29 cellular contexts compared by ENCODE assay signal in genomic region chr2:108809936-108810335, GRCh38.
"Had no signal": no experiment of that assay in that cellular context is flagged by ENCODE, and none has a peak within 500 bp of the region (broad histone marks: within the 10 kb centered on the region; RNA-seq: fewer than 3 reads in every experiment).

No MANE protein-coding gene starts in this region.

- H3K9ac ChIP-seq: neural progenitor cell, parathyroid adenoma had no signal

- H3K27ac Mint-ChIP-seq: natural killer cell; nephron; neural progenitor cell; progenitor cell of endocrine pancreas; stimulated activated effector memory CD8-positive, alpha-beta T cell treated with anti-CD3 and anti-CD28 coated beads, Interleukin-12 subunit alpha, Interleukin-12 subunit beta, amount 100 ng/mL, for 72 hours; stimulated activated naive B cell treated with anti-CD40 and anti-IgM and Interleukin-4, amounts not matched to agents 10 μg/mL and 1 μg/mL and 100 μg/mL, for 72 hours; stimulated activated naive CD8-positive, alpha-beta T cell treated with anti-CD3 and anti-CD28 coated beads, Interleukin-15, Interleukin-2, amounts not matched to agents 100 ng/mL and 50 ng/mL, for 24 hours had no signal

- H3K27me3 ChIP-seq: neural progenitor cell, ovary, spleen, stomach, thyroid gland, tibial nerve, upper lobe of left lung, vagina had no signal

- H3K4me1 Mint-ChIP-seq: natural killer cell; nephron; neural progenitor cell; stimulated activated effector memory CD8-positive, alpha-beta T cell treated with anti-CD3 and anti-CD28 coated beads, Interleukin-12 subunit alpha, Interleukin-12 subunit beta, amount 100 ng/mL, for 72 hours; stimulated activated naive B cell treated with anti-CD40 and anti-IgM and Interleukin-4, amounts not matched to agents 10 μg/mL and 1 μg/mL and 100 μg/mL, for 72 hours had no signal

- H3K36me3 ChIP-seq: ovary, thoracic aorta, thyroid gland had no signal

- DNase-seq: natural killer cell; occipital lobe; ovary; psoas muscle; right cardiac atrium; spleen; stimulated activated CD4-positive, alpha-beta T cell treated with anti-CD3 and anti-CD28 coated beads, Interleukin-12 subunit alpha, Interleukin-12 subunit beta, amount 100 ng/mL, for 4 hours; stimulated activated CD4-positive, alpha-beta T cell treated with anti-CD3 and anti-CD28 coated beads, Interleukin-2, amount 100 ng/mL, for 24 hours; stimulated activated CD4-positive, alpha-beta T cell treated with anti-CD3 and anti-CD28 coated beads, Interleukin-2, amount 100 ng/mL, for 48 hours; stimulated activated CD4-positive, alpha-beta T cell treated with anti-CD3 and anti-CD28 coated beads, Interleukin-4, amount 100 ng/mL, for 24 hours; stimulated activated naive B cell treated with anti-CD40 and anti-IgM and Interleukin-4, amounts not matched to agents 10 μg/mL and 1 μg/mL and 100 μg/mL, for 72 hours; stimulated activated naive CD4-positive, alpha-beta T cell treated with Interleukin-2 at 50 U/mL for 16 hours; stomach; thyroid gland; trophoblast cell; upper lobe of left lung had no signal

- H3K4me3 Mint-ChIP-seq: natural killer cell; nephron; neural progenitor cell; stimulated activated effector memory CD8-positive, alpha-beta T cell treated with anti-CD3 and anti-CD28 coated beads, Interleukin-12 subunit alpha, Interleukin-12 subunit beta, amount 100 ng/mL, for 72 hours; stimulated activated naive B cell treated with anti-CD40 and anti-IgM and Interleukin-4, amounts not matched to agents 10 μg/mL and 1 μg/mL and 100 μg/mL, for 72 hours; stimulated activated naive CD8-positive, alpha-beta T cell treated with anti-CD3 and anti-CD28 coated beads, Interleukin-15, Interleukin-2, amounts not matched to agents 100 ng/mL and 50 ng/mL, for 24 hours had no signal

- H2AFZ ChIP-seq: neural progenitor cell, parathyroid adenoma had no signal

- H3K4me3 ChIP-seq: neural progenitor cell, ovary, psoas muscle, skin epidermis, smooth muscle cell, spleen, stomach, thoracic aorta, thyroid gland, tibial nerve, upper lobe of left lung, vagina had no signal

- FAIRE-seq: urothelium cell line had no signal

- H3K27ac ChIP-seq: neural progenitor cell, ovary, parathyroid adenoma, psoas muscle, skin epidermis, spleen, stomach, thoracic aorta, thyroid gland, tibial nerve, upper lobe of left lung, vagina had no signal

- ATAC-seq: natural killer cell; psoas muscle; right cardiac atrium; sciatic nerve; stimulated activated effector memory CD8-positive, alpha-beta T cell treated with anti-CD3 and anti-CD28 coated beads, Interleukin-12 subunit alpha, Interleukin-12 subunit beta, amount 100 ng/mL, for 72 hours; stimulated activated naive B cell treated with anti-CD40 and anti-IgM and Interleukin-4, amounts not matched to agents 10 μg/mL and 1 μg/mL and 100 μg/mL, for 72 hours had no signal

- H3K27me3 Mint-ChIP-seq: progenitor cell of endocrine pancreas; stimulated activated naive B cell treated with anti-CD40 and anti-IgM and Interleukin-4, amounts not matched to agents 10 μg/mL and 1 μg/mL and 100 μg/mL, for 72 hours; stimulated activated naive CD8-positive, alpha-beta T cell treated with anti-CD3 and anti-CD28 coated beads, Interleukin-15, Interleukin-2, amounts not matched to agents 100 ng/mL and 50 ng/mL, for 24 hours had no signal

- H3K4me2 ChIP-seq: neural progenitor cell, smooth muscle cell had no signal

- H3K9me3 ChIP-seq: thyroid gland had no signal

- H3K4me1 ChIP-seq: neural progenitor cell, parathyroid adenoma, psoas muscle, spleen, stomach, thyroid gland, tibial nerve, upper lobe of left lung, vagina had no signal
